ENCODE assay signal across 22 cellular contexts in genomic region chr2:9065901-9066300, GRCh38.
A peak's percentile ranks its signal among the peaks of the same experiment; 100 is the strongest.
DNase-seq lines count a peak whose midpoint lies in the region; ATAC-seq, FAIRE-seq and TF ChIP-seq lines count a peak whose summit lies in the region.
"Had no signal": no experiment of that assay in that cellular context is flagged by ENCODE, and none has a peak within 500 bp of the region (broad histone marks: within the 10 kb centered on the region; RNA-seq: fewer than 3 reads in every experiment).

No MANE protein-coding gene starts in this region.

- no peak overlapping the region for H2AFZ ChIP-seq in K562 (ENCODE audit: low read depth, low read length)
- H2AFZ ChIP-seq: GM23248 had no signal

- no peak for TF ChIP-seq CTCF in K562 (IDR thresholded peaks at IDR 0.05 in 2 of 3, conservative IDR thresholded peaks at IDR 0.05 in 1 of 3; ENCODE audit: insufficient read depth in 2 of 3, low read depth in 1 of 3, low read length in 3 of 3)
- no peak for TF ChIP-seq CTCF in breast epithelium (IDR thresholded peaks at IDR 0.05)

- ATAC-seq in K562 = no peak
- ATAC-seq: CD8-positive, alpha-beta T cell had no signal

- in situ Hi-C loops in K562 (cut with MboI) = no loop called here

- no peak overlapping the region for H3K4me2 ChIP-seq in K562 (ENCODE audit: insufficient read depth, low read length)
- H3K4me2 ChIP-seq: BLaER1 had no signal

- H3K4me3 ChIP-seq in K562 = no peak overlapping the region
- H3K4me3 ChIP-seq in breast epithelium = no peak overlapping the region
- H3K4me3 ChIP-seq: BLaER1, GM23248 had no signal

- BruUV-seq in K562 (replicated peaks; lab: Mats Ljungman, UMichigan) = no TSS peak

- H3K9me3 ChIP-seq in K562 (replicated peaks; ENCODE audit: control insufficient read depth, insufficient read depth, low read depth, low read length) (peaks cover 11% of the 10 kb centered on the region; the same call in 1 of the 2 replicates), breast epithelium (peaks cover 18 to 27% of the 10 kb centered on the region in 2 donors)

- H3K79me2 ChIP-seq in K562 (ENCODE audit: control insufficient read depth, insufficient read depth, low read length) = no peaks in the 10 kb centered on the region

- no peaks in the 10 kb centered on the region; a peak in 1 of 5 replicates for H3K4me1 ChIP-seq in K562 (replicated peaks in 1 of 2; ENCODE audit: control insufficient read depth in 2 of 2, insufficient read depth in 2 of 2, low read length in 2 of 2)
- no peaks in the 10 kb centered on the region for H3K4me1 ChIP-seq in breast epithelium
- H3K4me1 ChIP-seq: BLaER1 had no signal

- H3K27ac ChIP-seq in K562 (ENCODE audit: extremely low read depth, low read depth, low read length) (no peak overlapping the region), breast epithelium (no peak overlapping the region)
- H3K27ac ChIP-seq: 22Rv1, BLaER1, C4-2B, GM23248 had no signal

- no peak for TF ChIP-seq RAD21 in K562 (CRISPR knock-in tag; conservative IDR thresholded peaks at IDR 0.05 in 1 of 2, IDR thresholded peaks at IDR 0.05 in 1 of 2)

- 0% methylated on average over 1 of the region's 1 CpG for WGBS in K562 (ENCODE audit: insufficient coverage, low coverage, missing lambda C conversion rate)

- CTCF ChIA-PET in K562 (lab: Yijun Ruan, JAX; ENCODE audit: low intra/inter-chr PET ratio) = no interaction called here

- intact Hi-C loops in K562 (cut with micrococcal nuclease) = no loop called here
- intact Hi-C loops in breast epithelium (cut with DNase I; ENCODE audit: low total_unique reads) = no loop called here

- H3K36me3 ChIP-seq in K562 (ENCODE audit: control insufficient read depth, insufficient read depth, low read length) = no peaks in the 10 kb centered on the region
- H3K36me3 ChIP-seq in breast epithelium = no peaks in the 10 kb centered on the region
- H3K36me3 ChIP-seq: BLaER1 had no signal

- no peak overlapping the region for H3K9ac ChIP-seq in K562 (ENCODE audit: insufficient read depth in 1 of 2, low read depth in 2 of 2, low read length in 2 of 2)
- H3K9ac ChIP-seq: BLaER1, GM23248 had no signal

- H3K9me1 ChIP-seq in K562 (ENCODE audit: control insufficient read depth, insufficient read depth, low read length) = no peaks in the 10 kb centered on the region

- TF ChIP-seq EP300 in K562 (IDR thresholded peaks at IDR 0.05; ENCODE audit: low read length) = no peak

- POLR2A ChIA-PET in K562 (lab: Yijun Ruan, JAX) = interaction anchor here (0.8 kb wide), 1 partner anchor 17 kb away, joined by 3 read pairs; no protein-coding TSS in a partner anchor

- H3K27me3 ChIP-seq in K562 (ENCODE audit: control insufficient read depth in 2 of 2, insufficient read depth in 2 of 2, low read length in 2 of 2) (no peaks in the 10 kb centered on the region), breast epithelium (no peaks in the 10 kb centered on the region)
- H3K27me3 ChIP-seq: BLaER1 had no signal

- peak; percentile 7 for DNase-seq in DMS 273 (lab: John Stamatoyannopoulos, UW; ENCODE audit: unreplicated experiment)
- DNase-seq in DMS 273 treated with DMSO at 0.1 percent for 48 hours (lab: John Stamatoyannopoulos, UW) = no peak
- DNase-seq in NCI-H226 = peak; percentile 0
- DNase-seq in K562 (ENCODE audit: extremely low read depth in 1 of 4, low spot score in 3 of 4) = no peak
- DNase-seq in breast epithelium (ENCODE audit: low spot score in 2 of 2) = no peak
- no peak for DNase-seq in glomerular visceral epithelial cell (ENCODE audit: extremely low spot score)
- no peak for DNase-seq in NCI-H187 (lab: John Stamatoyannopoulos, UW)
- DNase-seq: CD4-positive, CD25-positive, alpha-beta regulatory T cell; CD8-positive, alpha-beta T cell; DMS153; DND-41; GM23248; H7; HCEC 1CT; HFFc6 had no signal

- no peaks in the 10 kb centered on the region for H4K20me1 ChIP-seq in K562 (replicated peaks; ENCODE audit: control insufficient read depth, insufficient read depth, low read length)
- H4K20me1 ChIP-seq: BLaER1 had no signal

- no peak for FAIRE-seq in K562 (lab: Jason Lieb, UNC)
- FAIRE-seq: A204.1, D721Med, GM12892, H1 had no signal

- TF ChIP-seq POLR2A in K562 (conservative IDR thresholded peaks at IDR 0.05) (no peak), breast epithelium (IDR thresholded peaks at IDR 0.05) (no peak)

TF ChIP-seq in K562, 482 proteins besides CTCF, POLR2A, EP300 and RAD21 (continues in another document):
- TF ChIP-seq THRAP3 (IDR thresholded peaks at IDR 0.05; ENCODE audit: borderline replicate concordance) (no peak), CHAMP1 (IDR thresholded peaks at IDR 0.05) (peak; percentile 65; the same call in 1 of the 2 replicates), ZNF282 (CRISPR knock-in tag; IDR thresholded peaks at IDR 0.05) (no peak), NFIC (IDR thresholded peaks at IDR 0.05) (0 out of 2 replicates have a peak, but pooled peaks have one; percentile 8), CBX3 (IDR thresholded peaks at IDR 0.05; ENCODE audit: borderline replicate concordance in 1 of 2, low read length in 2 of 2) (peak in 1 of 2 experiments; percentile 94; a peak in 2 of 3 replicates), NFATC3 (IDR thresholded peaks at IDR 0.05) (no peak), HLTF (IDR thresholded peaks at IDR 0.05) (0 out of 2 replicates have a peak, but pooled peaks have one; percentile 51), ZNF395 (CRISPR knock-in tag; IDR thresholded peaks at IDR 0.05) (no peak), KLF16 (IDR thresholded peaks at IDR 0.05) (no peak), TRIM28 (IDR thresholded peaks at IDR 0.05) (peak; percentile 93), ZNF551 (CRISPR knock-in tag; IDR thresholded peaks at IDR 0.05) (no peak), ZBTB17 (CRISPR knock-in tag; IDR thresholded peaks at IDR 0.05) (no peak), ZNF740 (CRISPR knock-in tag; IDR thresholded peaks at IDR 0.05) (no peak), ZNF740 (tag; IDR thresholded peaks at IDR 0.05) (no peak), IRF9 (tag; IDR thresholded peaks at IDR 0.05) (no peak), ZNF311 (CRISPR knock-in tag; IDR thresholded peaks at IDR 0.05) (no peak), ZC3H4 (CRISPR knock-in tag; IDR thresholded peaks at IDR 0.05; ENCODE audit: borderline replicate concordance) (no peak), ZNF280A (IDR thresholded peaks at IDR 0.05; ENCODE audit: low read depth, partially characterized antibody) (peak; percentile 73)

Comparison
In these comparisons a context has a peak if more than half of its experiments do, and no peak if none do; other contexts are left out.
1. DNase-seq: peak in DMS 273 (single experiment) and NCI-H226 (single experiment); none in DMS 273 treated with DMSO at 0.1 percent for 48 hours (single experiment), K562 (0 of 4), breast epithelium (0 of 2), glomerular visceral epithelial cell (single experiment) and NCI-H187 (0 of 2).